In the genomic region with DNA sequence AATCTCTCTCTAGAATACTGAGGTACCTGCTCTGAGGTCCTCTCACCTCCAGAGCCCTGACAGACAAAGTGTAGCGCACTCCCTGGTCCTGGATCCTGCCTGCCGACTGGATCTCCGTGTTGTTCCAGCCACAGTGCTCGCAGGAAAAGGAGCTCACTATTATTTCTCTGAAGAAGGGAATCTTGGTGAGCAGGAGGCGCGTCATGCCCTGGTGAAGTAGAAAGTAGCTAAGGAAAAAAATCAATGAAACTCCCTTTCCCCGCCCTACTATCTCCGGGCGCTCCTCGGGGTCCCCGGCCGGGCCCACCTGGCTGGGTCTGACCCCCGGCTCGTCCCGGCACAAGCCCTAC, we compare ENCODE assay signal across 1 cellular context.
TF ChIP-seq lines count a peak whose summit lies in the region.

No MANE protein-coding gene starts in this region.

TF ChIP-seq in WTC11, 78 proteins besides CTCF, POLR2A, EP300 and RAD21 (continued from another document):
- TF ChIP-seq, protein P1, sequence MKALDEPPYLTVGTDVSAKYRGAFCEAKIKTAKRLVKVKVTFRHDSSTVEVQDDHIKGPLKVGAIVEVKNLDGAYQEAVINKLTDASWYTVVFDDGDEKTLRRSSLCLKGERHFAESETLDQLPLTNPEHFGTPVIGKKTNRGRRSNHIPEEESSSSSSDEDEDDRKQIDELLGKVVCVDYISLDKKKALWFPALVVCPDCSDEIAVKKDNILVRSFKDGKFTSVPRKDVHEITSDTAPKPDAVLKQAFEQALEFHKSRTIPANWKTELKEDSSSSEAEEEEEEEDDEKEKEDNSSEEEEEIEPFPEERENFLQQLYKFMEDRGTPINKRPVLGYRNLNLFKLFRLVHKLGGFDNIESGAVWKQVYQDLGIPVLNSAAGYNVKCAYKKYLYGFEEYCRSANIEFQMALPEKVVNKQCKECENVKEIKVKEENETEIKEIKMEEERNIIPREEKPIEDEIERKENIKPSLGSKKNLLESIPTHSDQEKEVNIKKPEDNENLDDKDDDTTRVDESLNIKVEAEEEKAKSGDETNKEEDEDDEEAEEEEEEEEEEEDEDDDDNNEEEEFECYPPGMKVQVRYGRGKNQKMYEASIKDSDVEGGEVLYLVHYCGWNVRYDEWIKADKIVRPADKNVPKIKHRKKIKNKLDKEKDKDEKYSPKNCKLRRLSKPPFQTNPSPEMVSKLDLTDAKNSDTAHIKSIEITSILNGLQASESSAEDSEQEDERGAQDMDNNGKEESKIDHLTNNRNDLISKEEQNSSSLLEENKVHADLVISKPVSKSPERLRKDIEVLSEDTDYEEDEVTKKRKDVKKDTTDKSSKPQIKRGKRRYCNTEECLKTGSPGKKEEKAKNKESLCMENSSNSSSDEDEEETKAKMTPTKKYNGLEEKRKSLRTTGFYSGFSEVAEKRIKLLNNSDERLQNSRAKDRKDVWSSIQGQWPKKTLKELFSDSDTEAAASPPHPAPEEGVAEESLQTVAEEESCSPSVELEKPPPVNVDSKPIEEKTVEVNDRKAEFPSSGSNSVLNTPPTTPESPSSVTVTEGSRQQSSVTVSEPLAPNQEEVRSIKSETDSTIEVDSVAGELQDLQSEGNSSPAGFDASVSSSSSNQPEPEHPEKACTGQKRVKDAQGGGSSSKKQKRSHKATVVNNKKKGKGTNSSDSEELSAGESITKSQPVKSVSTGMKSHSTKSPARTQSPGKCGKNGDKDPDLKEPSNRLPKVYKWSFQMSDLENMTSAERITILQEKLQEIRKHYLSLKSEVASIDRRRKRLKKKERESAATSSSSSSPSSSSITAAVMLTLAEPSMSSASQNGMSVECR (CRISPR knock-in tag; IDR thresholded peaks at IDR 0.05; ENCODE audit: borderline replicate concordance) = no peak
- TF ChIP-seq, protein P2, sequence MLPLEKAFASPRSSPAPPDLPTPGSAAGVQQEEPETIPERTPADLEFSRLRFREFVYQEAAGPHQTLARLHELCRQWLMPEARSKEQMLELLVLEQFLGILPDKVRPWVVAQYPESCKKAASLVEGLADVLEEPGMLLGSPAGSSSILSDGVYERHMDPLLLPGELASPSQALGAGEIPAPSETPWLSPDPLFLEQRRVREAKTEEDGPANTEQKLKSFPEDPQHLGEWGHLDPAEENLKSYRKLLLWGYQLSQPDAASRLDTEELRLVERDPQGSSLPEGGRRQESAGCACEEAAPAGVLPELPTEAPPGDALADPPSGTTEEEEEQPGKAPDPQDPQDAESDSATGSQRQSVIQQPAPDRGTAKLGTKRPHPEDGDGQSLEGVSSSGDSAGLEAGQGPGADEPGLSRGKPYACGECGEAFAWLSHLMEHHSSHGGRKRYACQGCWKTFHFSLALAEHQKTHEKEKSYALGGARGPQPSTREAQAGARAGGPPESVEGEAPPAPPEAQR (CRISPR knock-in tag; IDR thresholded peaks at IDR 0.05) = no peak
- no peak for TF ChIP-seq RORB (CRISPR knock-in tag; IDR thresholded peaks at IDR 0.05)
- TF ChIP-seq, protein P3, sequence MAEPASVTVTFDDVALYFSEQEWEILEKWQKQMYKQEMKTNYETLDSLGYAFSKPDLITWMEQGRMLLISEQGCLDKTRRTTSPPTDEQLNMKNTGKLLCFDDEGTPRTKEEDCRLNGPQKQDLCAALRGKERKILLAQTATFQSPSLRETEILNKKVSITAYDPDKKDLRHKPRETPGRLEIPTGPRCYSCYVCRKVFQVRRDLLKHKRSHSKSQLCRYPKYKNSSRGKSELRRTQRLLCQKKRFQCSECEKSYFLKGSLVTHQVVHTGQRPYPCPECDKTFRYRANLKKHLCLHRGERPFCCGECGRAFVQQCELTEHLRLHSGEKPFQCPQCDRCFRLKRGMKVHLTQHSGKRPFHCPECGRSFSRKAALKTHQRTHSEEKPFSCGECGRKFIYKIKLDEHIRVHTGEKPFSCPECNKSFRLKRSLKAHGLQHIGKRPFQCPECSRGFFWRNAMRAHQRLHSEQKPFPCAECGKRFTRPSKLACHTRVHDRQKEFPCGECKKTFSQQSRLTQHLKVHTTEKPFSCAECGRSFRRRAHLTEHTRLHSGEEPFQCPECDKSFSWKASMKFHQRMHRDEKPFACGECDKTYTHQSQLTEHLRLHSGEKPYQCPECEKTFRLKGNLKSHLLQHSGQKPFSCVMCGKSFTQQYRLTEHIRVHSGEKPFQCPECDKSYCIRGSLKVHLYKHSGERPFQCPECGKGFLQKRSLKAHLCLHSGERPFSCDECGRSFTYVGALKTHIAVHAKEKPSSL (CRISPR knock-in tag; conservative IDR thresholded peaks at IDR 0.05) = no peak
- no peak for TF ChIP-seq ESRRA (CRISPR knock-in tag; IDR thresholded peaks at IDR 0.05; ENCODE audit: borderline replicate concordance)
- TF ChIP-seq, protein P4, sequence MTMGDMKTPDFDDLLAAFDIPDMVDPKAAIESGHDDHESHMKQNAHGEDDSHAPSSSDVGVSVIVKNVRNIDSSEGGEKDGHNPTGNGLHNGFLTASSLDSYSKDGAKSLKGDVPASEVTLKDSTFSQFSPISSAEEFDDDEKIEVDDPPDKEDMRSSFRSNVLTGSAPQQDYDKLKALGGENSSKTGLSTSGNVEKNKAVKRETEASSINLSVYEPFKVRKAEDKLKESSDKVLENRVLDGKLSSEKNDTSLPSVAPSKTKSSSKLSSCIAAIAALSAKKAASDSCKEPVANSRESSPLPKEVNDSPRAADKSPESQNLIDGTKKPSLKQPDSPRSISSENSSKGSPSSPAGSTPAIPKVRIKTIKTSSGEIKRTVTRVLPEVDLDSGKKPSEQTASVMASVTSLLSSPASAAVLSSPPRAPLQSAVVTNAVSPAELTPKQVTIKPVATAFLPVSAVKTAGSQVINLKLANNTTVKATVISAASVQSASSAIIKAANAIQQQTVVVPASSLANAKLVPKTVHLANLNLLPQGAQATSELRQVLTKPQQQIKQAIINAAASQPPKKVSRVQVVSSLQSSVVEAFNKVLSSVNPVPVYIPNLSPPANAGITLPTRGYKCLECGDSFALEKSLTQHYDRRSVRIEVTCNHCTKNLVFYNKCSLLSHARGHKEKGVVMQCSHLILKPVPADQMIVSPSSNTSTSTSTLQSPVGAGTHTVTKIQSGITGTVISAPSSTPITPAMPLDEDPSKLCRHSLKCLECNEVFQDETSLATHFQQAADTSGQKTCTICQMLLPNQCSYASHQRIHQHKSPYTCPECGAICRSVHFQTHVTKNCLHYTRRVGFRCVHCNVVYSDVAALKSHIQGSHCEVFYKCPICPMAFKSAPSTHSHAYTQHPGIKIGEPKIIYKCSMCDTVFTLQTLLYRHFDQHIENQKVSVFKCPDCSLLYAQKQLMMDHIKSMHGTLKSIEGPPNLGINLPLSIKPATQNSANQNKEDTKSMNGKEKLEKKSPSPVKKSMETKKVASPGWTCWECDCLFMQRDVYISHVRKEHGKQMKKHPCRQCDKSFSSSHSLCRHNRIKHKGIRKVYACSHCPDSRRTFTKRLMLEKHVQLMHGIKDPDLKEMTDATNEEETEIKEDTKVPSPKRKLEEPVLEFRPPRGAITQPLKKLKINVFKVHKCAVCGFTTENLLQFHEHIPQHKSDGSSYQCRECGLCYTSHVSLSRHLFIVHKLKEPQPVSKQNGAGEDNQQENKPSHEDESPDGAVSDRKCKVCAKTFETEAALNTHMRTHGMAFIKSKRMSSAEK (CRISPR knock-in tag; IDR thresholded peaks at IDR 0.05; ENCODE audit: borderline replicate concordance) = no peak
- TF ChIP-seq GRHL2 (CRISPR knock-in tag; IDR thresholded peaks at IDR 0.05; ENCODE audit: insufficient replicate concordance, severe bottlenecking) = no peak
- TF ChIP-seq JUN (CRISPR knock-in tag; IDR thresholded peaks at IDR 0.05) = no peak
- TF ChIP-seq, protein P5, sequence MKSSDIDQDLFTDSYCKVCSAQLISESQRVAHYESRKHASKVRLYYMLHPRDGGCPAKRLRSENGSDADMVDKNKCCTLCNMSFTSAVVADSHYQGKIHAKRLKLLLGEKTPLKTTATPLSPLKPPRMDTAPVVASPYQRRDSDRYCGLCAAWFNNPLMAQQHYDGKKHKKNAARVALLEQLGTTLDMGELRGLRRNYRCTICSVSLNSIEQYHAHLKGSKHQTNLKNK (CRISPR knock-in tag; IDR thresholded peaks at IDR 0.05) = no peak
- no peak for TF ChIP-seq NFYB (CRISPR knock-in tag; conservative IDR thresholded peaks at IDR 0.05; ENCODE audit: low read depth)
- no peak for TF ChIP-seq TCF7 (CRISPR knock-in tag; IDR thresholded peaks at IDR 0.05; ENCODE audit: low read depth)
- TF ChIP-seq, protein P6, sequence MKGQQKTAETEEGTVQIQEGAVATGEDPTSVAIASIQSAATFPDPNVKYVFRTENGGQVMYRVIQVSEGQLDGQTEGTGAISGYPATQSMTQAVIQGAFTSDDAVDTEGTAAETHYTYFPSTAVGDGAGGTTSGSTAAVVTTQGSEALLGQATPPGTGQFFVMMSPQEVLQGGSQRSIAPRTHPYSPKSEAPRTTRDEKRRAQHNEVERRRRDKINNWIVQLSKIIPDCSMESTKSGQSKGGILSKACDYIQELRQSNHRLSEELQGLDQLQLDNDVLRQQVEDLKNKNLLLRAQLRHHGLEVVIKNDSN (CRISPR knock-in tag; IDR thresholded peaks at IDR 0.05) = no peak
- TF ChIP-seq CREB1 (CRISPR knock-in tag; IDR thresholded peaks at IDR 0.05) = no peak
- TF ChIP-seq JAZF1 (CRISPR knock-in tag; IDR thresholded peaks at IDR 0.05) = no peak
